1 cellular context compared by ENCODE assay signal in genomic region chr6:166307981-166308768, GRCh38.
TF ChIP-seq lines count a peak whose summit lies in the region.

Gene PRR18, minus strand, starts transcription at chr6:166308392. Its CDS starts 250 bp downstream, at chr6:166308142.

TF ChIP-seq in HepG2, 621 proteins besides CTCF, POLR2A, EP300 and RAD21 (continued from another document):
- TF ChIP-seq ZNF468 (CRISPR knock-in tag; IDR thresholded peaks at IDR 0.05), result no peak
- TF ChIP-seq ZNF34 (CRISPR knock-in tag; IDR thresholded peaks at IDR 0.05; ENCODE audit: borderline replicate concordance), result 0 out of 2 replicates have a peak, but pooled peaks have one; percentile 14
- no peak for TF ChIP-seq TCF12 (IDR thresholded peaks at IDR 0.05)
- TF ChIP-seq TCF12 (CRISPR knock-in tag; IDR thresholded peaks at IDR 0.05), result no peak
- no peak for TF ChIP-seq MAFK (conservative IDR thresholded peaks at IDR 0.05 in 1 of 2, IDR thresholded peaks at IDR 0.05 in 1 of 2; ENCODE audit: low read length in 2 of 2)
- peak; percentile 72; the same call in 1 of the 2 replicates for TF ChIP-seq ZNF556 (CRISPR knock-in tag; IDR thresholded peaks at IDR 0.05; ENCODE audit: borderline replicate concordance)
- no peak for TF ChIP-seq PHF20 (CRISPR knock-in tag; IDR thresholded peaks at IDR 0.05)
- peak; percentile 79 for TF ChIP-seq ZNF883 (CRISPR knock-in tag; IDR thresholded peaks at IDR 0.05; ENCODE audit: not compliant biosample characterization)
- TF ChIP-seq CHCHD3 (CRISPR knock-in tag; IDR thresholded peaks at IDR 0.05), result 0 out of 2 replicates have a peak, but pooled peaks have one; percentile 50
- 0 out of 2 replicates have a peak, but pooled peaks have one; percentile 24 for TF ChIP-seq SMYD3 (CRISPR knock-in tag; IDR thresholded peaks at IDR 0.05)
- TF ChIP-seq ZNF580 (CRISPR knock-in tag; IDR thresholded peaks at IDR 0.05; ENCODE audit: borderline replicate concordance, low read depth), result peak; percentile 35; the same call in 1 of the 2 replicates
- TF ChIP-seq HOXA3 (CRISPR knock-in tag; IDR thresholded peaks at IDR 0.05), result peak; percentile 48; the same call in 1 of the 2 replicates
- TF ChIP-seq ZNF710 (CRISPR knock-in tag; IDR thresholded peaks at IDR 0.05; ENCODE audit: borderline replicate concordance), result peak; percentile 33; the same call in 1 of the 2 replicates
- peak; percentile 55 for TF ChIP-seq SRSF1 (optimal IDR thresholded peaks at IDR 0.05; ENCODE audit: low read depth, low read length)
- TF ChIP-seq TOPORS (CRISPR knock-in tag; IDR thresholded peaks at IDR 0.05), result peak; percentile 51; the same call in 1 of the 2 replicates
- TF ChIP-seq GABPB1 (CRISPR knock-in tag; IDR thresholded peaks at IDR 0.05), result peak; percentile 63; the same call in 1 of the 2 replicates
- TF ChIP-seq KDM5B (CRISPR knock-in tag; IDR thresholded peaks at IDR 0.05; ENCODE audit: borderline replicate concordance), result peak; percentile 75
- TF ChIP-seq ZNF430 (CRISPR knock-in tag; IDR thresholded peaks at IDR 0.05), result peak; percentile 32; the same call in 1 of the 2 replicates
- peak; percentile 24; the same call in 1 of the 2 replicates for TF ChIP-seq ZNF30 (CRISPR knock-in tag; IDR thresholded peaks at IDR 0.05)
- no peak for TF ChIP-seq ZFP82 (CRISPR knock-in tag; IDR thresholded peaks at IDR 0.05; ENCODE audit: borderline replicate concordance)
- TF ChIP-seq LCORL (IDR thresholded peaks at IDR 0.05), result no peak
- no peak; the same call in 1 of the 2 replicates for TF ChIP-seq LCORL (CRISPR knock-in tag; IDR thresholded peaks at IDR 0.05)
- no peak for TF ChIP-seq ZNF773 (CRISPR knock-in tag; IDR thresholded peaks at IDR 0.05; ENCODE audit: borderline replicate concordance)
- TF ChIP-seq ZNF367 (CRISPR knock-in tag; IDR thresholded peaks at IDR 0.05; ENCODE audit: borderline replicate concordance), result no peak
- peak; percentile 81; the same call in 1 of the 2 replicates for TF ChIP-seq HNRNPL (IDR thresholded peaks at IDR 0.05; ENCODE audit: low read depth, low read length)
- no peak for TF ChIP-seq ZNF646 (CRISPR knock-in tag; IDR thresholded peaks at IDR 0.05)
- TF ChIP-seq SAP130 (CRISPR knock-in tag; IDR thresholded peaks at IDR 0.05; ENCODE audit: low read depth), result no peak
- 0 out of 2 replicates have a peak, but pooled peaks have one; percentile 37 for TF ChIP-seq SAFB2 (CRISPR knock-in tag; IDR thresholded peaks at IDR 0.05; ENCODE audit: borderline replicate concordance, low read depth)
- TF ChIP-seq HDAC1 (CRISPR knock-in tag; IDR thresholded peaks at IDR 0.05), result peak; percentile 28; the same call in 1 of the 2 replicates
- no peak for TF ChIP-seq CEBPB (IDR thresholded peaks at IDR 0.05; ENCODE audit: borderline replicate concordance, low read depth, low read length)
- 0 out of 2 replicates have a peak, but pooled peaks have one; percentile 71 for TF ChIP-seq SETDB1 (CRISPR knock-in tag; IDR thresholded peaks at IDR 0.05; ENCODE audit: borderline replicate concordance)
- 0 out of 2 replicates have a peak, but pooled peaks have one; percentile 26 for TF ChIP-seq ZNF564 (CRISPR knock-in tag; IDR thresholded peaks at IDR 0.05)
- TF ChIP-seq ELF4 (CRISPR knock-in tag; IDR thresholded peaks at IDR 0.05; ENCODE audit: borderline replicate concordance), result no peak
- no peak for TF ChIP-seq BATF2 (CRISPR knock-in tag; IDR thresholded peaks at IDR 0.05)
- TF ChIP-seq ZKSCAN8 (CRISPR knock-in tag; IDR thresholded peaks at IDR 0.05; ENCODE audit: borderline replicate concordance), result no peak
- TF ChIP-seq ZNF766 (CRISPR knock-in tag; IDR thresholded peaks at IDR 0.05; ENCODE audit: borderline replicate concordance), result no peak
- TF ChIP-seq ATF7-NPFF (CRISPR knock-in tag; IDR thresholded peaks at IDR 0.05; ENCODE audit: low read depth), result peak; percentile 47; the same call in 1 of the 2 replicates
- TF ChIP-seq CBX1 (IDR thresholded peaks at IDR 0.05; ENCODE audit: low read depth), result peak; percentile 18
- peak; percentile 55; the same call in 1 of the 2 replicates for TF ChIP-seq MXD1 (CRISPR knock-in tag; IDR thresholded peaks at IDR 0.05)
- peak; percentile 75; the same call in 1 of the 2 replicates for TF ChIP-seq ZNF891 (CRISPR knock-in tag; IDR thresholded peaks at IDR 0.05)
- TF ChIP-seq THAP11 (CRISPR knock-in tag; IDR thresholded peaks at IDR 0.05), result no peak
- TF ChIP-seq NFKB2 (CRISPR knock-in tag; IDR thresholded peaks at IDR 0.05; ENCODE audit: borderline replicate concordance), result no peak
- peak; percentile 42 for TF ChIP-seq HNRNPLL (IDR thresholded peaks at IDR 0.05; ENCODE audit: low read depth, low read length, poor library complexity, severe bottlenecking)
- TF ChIP-seq NCOA1 (CRISPR knock-in tag; IDR thresholded peaks at IDR 0.05), result 0 out of 2 replicates have a peak, but pooled peaks have one; percentile 44
- no peak for TF ChIP-seq KLF11 (CRISPR knock-in tag; IDR thresholded peaks at IDR 0.05)
- peak; percentile 74 for TF ChIP-seq WIZ (CRISPR knock-in tag; IDR thresholded peaks at IDR 0.05)
- TF ChIP-seq ZSCAN21 (CRISPR knock-in tag; IDR thresholded peaks at IDR 0.05; ENCODE audit: borderline replicate concordance), result peak; percentile 42; the same call in 1 of the 2 replicates
- no peak for TF ChIP-seq ZNF296 (CRISPR knock-in tag; conservative IDR thresholded peaks at IDR 0.05)
- TF ChIP-seq KDM2A (CRISPR knock-in tag; IDR thresholded peaks at IDR 0.05; ENCODE audit: borderline replicate concordance, low read depth), result peak; percentile 67; the same call in 1 of the 2 replicates
- no peak for TF ChIP-seq SALL2 (CRISPR knock-in tag; IDR thresholded peaks at IDR 0.05)
- TF ChIP-seq MAX (IDR thresholded peaks at IDR 0.05), result peak; percentile 45; the same call in 1 of the 2 replicates
- TF ChIP-seq ZNF234 (CRISPR knock-in tag; conservative IDR thresholded peaks at IDR 0.05), result 0 out of 2 replicates have a peak, but pooled peaks have one; percentile 71
- 0 out of 2 replicates have a peak, but pooled peaks have one; percentile 35 for TF ChIP-seq ZFAT (CRISPR knock-in tag; conservative IDR thresholded peaks at IDR 0.05)
- TF ChIP-seq ELK4 (CRISPR knock-in tag; IDR thresholded peaks at IDR 0.05; ENCODE audit: borderline replicate concordance), result no peak
- TF ChIP-seq RARA (CRISPR knock-in tag; IDR thresholded peaks at IDR 0.05), result no peak
- no peak for TF ChIP-seq HNF4G (IDR thresholded peaks at IDR 0.05; ENCODE audit: borderline replicate concordance, low read depth, low read length)
- TF ChIP-seq HNF4G (CRISPR knock-in tag; IDR thresholded peaks at IDR 0.05; ENCODE audit: borderline replicate concordance, low read depth), result no peak
- TF ChIP-seq DR1 (CRISPR knock-in tag; IDR thresholded peaks at IDR 0.05), result peak; percentile 41; the same call in 1 of the 2 replicates
- TF ChIP-seq BRF2 (CRISPR knock-in tag; IDR thresholded peaks at IDR 0.05), result peak; percentile 50; the same call in 1 of the 2 replicates
- peak; percentile 63; the same call in 1 of the 2 replicates for TF ChIP-seq ZNF605 (CRISPR knock-in tag; IDR thresholded peaks at IDR 0.05)
- no peak for TF ChIP-seq NPAS2 (CRISPR knock-in tag; IDR thresholded peaks at IDR 0.05; ENCODE audit: borderline replicate concordance)
- no peak for TF ChIP-seq ZNF326 (CRISPR knock-in tag; IDR thresholded peaks at IDR 0.05; ENCODE audit: borderline replicate concordance)
- TF ChIP-seq ZNF746 (CRISPR knock-in tag; IDR thresholded peaks at IDR 0.05), result no peak
